Comparison of ENCODE assay signal across 4 cellular contexts in the genomic region with DNA sequence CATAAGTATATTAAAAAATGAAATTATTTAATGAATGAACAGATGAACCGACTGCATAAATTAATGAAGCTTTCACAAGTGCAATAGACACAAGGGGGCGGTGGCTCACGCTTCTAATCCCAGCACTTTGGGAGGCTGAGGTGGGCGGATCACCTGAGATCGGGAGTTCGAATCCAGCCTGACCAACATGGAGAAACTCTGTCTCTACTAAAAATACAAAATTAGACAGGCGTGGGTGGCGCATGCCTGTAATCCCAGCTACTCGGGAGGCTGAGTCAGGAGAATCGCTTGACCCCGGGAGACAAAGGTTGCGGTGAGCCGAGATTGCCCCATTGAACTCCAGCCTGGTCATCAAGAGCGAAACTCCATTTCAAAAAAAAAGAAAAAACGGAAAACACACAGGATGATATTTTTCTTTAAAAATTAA. TPM values are rescaled to one million over a fixed set of nuclear protein-coding genes. Genes with fewer than 3 reads are reported as not detected.
"Had no signal": no experiment of that assay in that cellular context is flagged by ENCODE, and none has a peak within 500 bp of the region (broad histone marks: within the 10 kb centered on the region; RNA-seq: fewer than 3 reads in every experiment).

No MANE protein-coding gene starts in this region.

RNA-seq across cellular contexts. Expression of gene PRSS16, which starts 34.4 kb away (rescaled TPM):
- total RNA-seq: activated CD4-positive, alpha-beta T cell treated with anti-CD3 and anti-CD28 coated beads, Interleukin-2, amount 10 ng/mL, durations not matched to agents 24 days and 14 days; left ventricle myocardium superior; natural killer cell treated with Interleukin-12 subunit alpha and Interleukin-12 subunit beta and Interleukin-15 and Interleukin-18, amount 100 ng/mL, for 72 hours; osteoblast had no signal
